ENCODE assay signal across 8 cellular contexts in genomic region chrX:49269768-49270248, GRCh38. TPM values are rescaled to one million over a fixed set of nuclear protein-coding genes. Genes with fewer than 3 reads are reported as not detected.
DNase-seq lines count a peak whose midpoint lies in the region; ATAC-seq, FAIRE-seq and TF ChIP-seq lines count a peak whose summit lies in the region.

Gene PPP1R3F (plus strand): TSS chrX:49269793. CDS start chrX:49269870, 77 bp downstream.

- H3K27ac ChIP-seq in BLaER1 = peak within 1 kb of the TSS; percentile 93
- H3K27ac ChIP-seq in substantia nigra (ENCODE audit: low read depth, low read length, poor library complexity, severe bottlenecking) = peak within 1 kb of the TSS; percentile 93

- no peaks in the 10 kb centered on the region for H3K36me3 ChIP-seq in BLaER1

- in situ Hi-C loops in astrocyte of the spinal cord (cut with HindIII; ENCODE audit: low sequenced_read_pairs) = no loop called here

- H3K4me3 ChIP-seq in BLaER1 (peak within 1 kb of the TSS; percentile 76), astrocyte of the spinal cord (ENCODE audit: low read depth, low read length) (peak within 1 kb of the TSS; percentile 64)

- TF ChIP-seq CTCF in astrocyte of the spinal cord (IDR thresholded peaks at IDR 0.05; ENCODE audit: low read depth, low read length) (no peak), D721Med (IDR thresholded peaks at IDR 0.05; ENCODE audit: insufficient read depth, missing control alignments) (no peak)

- peak within 1 kb of the TSS; percentile 80 for H3K4me2 ChIP-seq in BLaER1

- FAIRE-seq in D721Med (lab: Jason Lieb, UNC) = no peak

- peaks cover 60% of the 10 kb centered on the region for H3K27me3 ChIP-seq in BLaER1

- H3K9me3 ChIP-seq in BLaER1 = peaks cover 16% of the 10 kb centered on the region; the same call in 1 of the 2 replicates

- H4K20me1 ChIP-seq in BLaER1 = peaks cover 28% of the 10 kb centered on the region

- peak within 1 kb of the TSS; percentile 86 for H3K9ac ChIP-seq in BLaER1

- H3K4me1 ChIP-seq in BLaER1 = peaks cover 31% of the 10 kb centered on the region

- DNase-seq in astrocyte of the spinal cord (ENCODE audit: low read depth, low spot score) (no peak), left lobe of liver (ENCODE audit: low spot score) (no peak), substantia nigra (lab: John Stamatoyannopoulos, UW) (peak in 5 of 49 donors; percentile 37 to 61 (median 51)), D721Med (ENCODE audit: insufficient read length, low spot score) (no peak), SIG-M5 (lab: John Stamatoyannopoulos, UW) (no peak)

- ATAC-seq in GM19463 (IDR thresholded peaks at IDR 0.05; ENCODE audit: unreplicated experiment) (peak; percentile 14), HG03469 (IDR thresholded peaks at IDR 0.05; ENCODE audit: unreplicated experiment) (peak; percentile 8), left lobe of liver (peak; percentile 33)

RNA-seq across cellular contexts. Expression of gene PPP1R3F, which starts in this region (rescaled TPM):
- total RNA-seq in left lobe of liver = 4.2 TPM
